9 cellular contexts compared by ENCODE assay signal in genomic region chr4:126405369-126405982, GRCh38.
DNase-seq lines count a peak whose midpoint lies in the region; ATAC-seq and TF ChIP-seq lines count a peak whose summit lies in the region.
"Had no signal": no experiment of that assay in that cellular context is flagged by ENCODE, and none has a peak within 500 bp of the region (broad histone marks: within the 10 kb centered on the region; RNA-seq: fewer than 3 reads in every experiment).

No MANE protein-coding gene starts in this region.

- no peak for DNase-seq in epithelial cell of proximal tubule (ENCODE audit: low read depth)
- no peak for DNase-seq in activated effector memory CD4-positive, alpha-beta T cell treated with Interleukin-2 at 50 U/mL for 16 hours
- no peak for DNase-seq in T-helper 1 cell
- DNase-seq in activated CD4-positive, alpha-beta T cell treated with anti-CD3 and anti-CD28 coated beads, Interleukin-2, amount 50 U/mL, for 48 hours, result no peak

- TF ChIP-seq CTCF in 22Rv1 (IDR thresholded peaks at IDR 0.05) (peak; percentile 85), LNCAP (IDR thresholded peaks at IDR 0.05) (peak; percentile 71), epithelial cell of proximal tubule (conservative IDR thresholded peaks at IDR 0.05; ENCODE audit: low read depth, low read length) (peak; percentile 68)

- H3K4me3 ChIP-seq in epithelial cell of proximal tubule (ENCODE audit: low read depth, low read length), result no peak overlapping the region

- H3K27ac ChIP-seq in 22Rv1, result no peak overlapping the region
- H3K27ac ChIP-seq: parathyroid adenoma had no signal

- ATAC-seq in GM18508 (IDR thresholded peaks at IDR 0.05; ENCODE audit: insufficient read depth, unreplicated experiment) (peak; percentile 50), GM21717 (IDR thresholded peaks at IDR 0.05; ENCODE audit: unreplicated experiment) (no peak)
